ENCODE assay signal across 9 cellular contexts in the genomic region with DNA sequence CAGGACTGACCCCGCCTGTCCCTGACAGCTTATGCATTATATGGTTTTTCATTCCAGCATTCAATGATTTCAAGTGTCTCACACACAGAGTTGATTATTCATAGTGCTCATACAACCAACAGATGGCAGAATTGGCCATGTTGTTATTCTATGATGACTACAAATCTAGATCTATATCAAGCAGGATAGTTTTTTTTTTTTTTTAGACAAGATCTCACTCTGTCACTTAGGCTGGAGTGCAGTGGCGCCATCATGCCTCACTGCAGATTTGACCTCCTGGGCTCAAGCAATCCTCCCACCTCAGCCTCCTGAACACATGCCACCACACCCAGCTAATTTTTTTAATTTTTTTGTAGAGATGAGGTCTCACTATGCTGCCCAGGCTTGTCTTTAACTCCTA. TPM values are rescaled to one million over a fixed set of nuclear protein-coding genes. Genes with fewer than 3 reads are reported as not detected.
DNase-seq lines count a peak whose midpoint lies in the region; ATAC-seq, FAIRE-seq and TF ChIP-seq lines count a peak whose summit lies in the region.
"Had no signal": no experiment of that assay in that cellular context is flagged by ENCODE, and none has a peak within 500 bp of the region (broad histone marks: within the 10 kb centered on the region; RNA-seq: fewer than 3 reads in every experiment).

No MANE protein-coding gene starts in this region.

- TF ChIP-seq POLR2A in endothelial cell of umbilical vein (IDR thresholded peaks at IDR 0.05; ENCODE audit: low read depth, low read length), result no peak
- no peak for TF ChIP-seq POLR2A in heart left ventricle (IDR thresholded peaks at IDR 0.05)

- H3K9me3 ChIP-seq in HEK293 (ENCODE audit: control insufficient read depth, insufficient read depth, low read depth, low read length) (no peaks in the 10 kb centered on the region), PC-9 (ENCODE audit: insufficient read depth, low read depth) (no peaks in the 10 kb centered on the region), endothelial cell of umbilical vein (replicated peaks; ENCODE audit: control insufficient read depth, insufficient read depth, low read length) (no peaks in the 10 kb centered on the region), heart left ventricle (no peaks in the 10 kb centered on the region)

- no peaks in the 10 kb centered on the region for H3K79me2 ChIP-seq in PC-9 (ENCODE audit: low read depth)
- H3K79me2 ChIP-seq in endothelial cell of umbilical vein (ENCODE audit: control insufficient read depth, insufficient read depth, low read length), result no peaks in the 10 kb centered on the region

- no peak overlapping the region for H2AFZ ChIP-seq in PC-9
- H2AFZ ChIP-seq in endothelial cell of umbilical vein (ENCODE audit: low read depth, low read length), result no peak overlapping the region

- H3K27me3 ChIP-seq in PC-9 (ENCODE audit: insufficient read depth, low read depth) (no peaks in the 10 kb centered on the region), endothelial cell of umbilical vein (ENCODE audit: control insufficient read depth in 2 of 2, insufficient read depth in 2 of 2, low read length in 2 of 2) (peaks cover 0 to 5% of the 10 kb centered on the region in 2 experiments), heart left ventricle (peaks cover 0 to 6% (median 0%) of the 10 kb centered on the region in 9 donors)

- H3K4me3 ChIP-seq in HEK293 (ENCODE audit: low read depth, low read length) (no peak overlapping the region), PC-9 (no peak overlapping the region), endothelial cell of umbilical vein (replicated peaks in 1 of 3; ENCODE audit: insufficient read depth in 1 of 3, low read depth in 1 of 3, low read length in 3 of 3) (no peak overlapping the region), heart left ventricle (no peak overlapping the region)

- no peaks in the 10 kb centered on the region for H3K36me3 ChIP-seq in HEK293 (ENCODE audit: control insufficient read depth in 2 of 2, insufficient read depth in 1 of 2, low read length in 2 of 2)
- H3K36me3 ChIP-seq in PC-9 (ENCODE audit: low read depth), result no peaks in the 10 kb centered on the region
- H3K36me3 ChIP-seq in endothelial cell of umbilical vein (ENCODE audit: control insufficient read depth in 2 of 2, extremely low read depth in 1 of 2, insufficient read depth in 2 of 2, low read length in 2 of 2), result no peaks in the 10 kb centered on the region
- H3K36me3 ChIP-seq in heart left ventricle, result no peaks in the 10 kb centered on the region

- no peak overlapping the region for H3K27ac Mint-ChIP-seq in immature natural killer cell

- no peak for ATAC-seq in heart left ventricle

- no peak overlapping the region for H3K9ac ChIP-seq in endothelial cell of umbilical vein (replicated peaks; ENCODE audit: extremely low read depth, insufficient read depth, low read length)

- H3K4me1 ChIP-seq in HEK293 (ENCODE audit: control insufficient read depth, insufficient read depth, low read length) (no peaks in the 10 kb centered on the region), PC-9 (replicated peaks; ENCODE audit: insufficient read depth) (no peaks in the 10 kb centered on the region), endothelial cell of umbilical vein (ENCODE audit: control insufficient read depth, extremely low read depth, insufficient read depth, low read length) (no peaks in the 10 kb centered on the region), heart left ventricle (no peaks in the 10 kb centered on the region)

- H3F3A ChIP-seq in PC-9 (ENCODE audit: insufficient read depth, low read depth), result no peaks in the 10 kb centered on the region

- no peaks in the 10 kb centered on the region for H4K20me1 ChIP-seq in PC-9 (ENCODE audit: insufficient read depth)
- no peaks in the 10 kb centered on the region for H4K20me1 ChIP-seq in endothelial cell of umbilical vein (replicated peaks; ENCODE audit: control insufficient read depth, extremely low read depth, insufficient read depth, low read length)

- FAIRE-seq in endothelial cell of umbilical vein (lab: Jason Lieb, UNC), result peak; percentile 77

- no peaks in the 10 kb centered on the region for H3K9me3 Mint-ChIP-seq in immature natural killer cell
- H3K9me3 Mint-ChIP-seq: nephron had no signal

- H3K4me1 Mint-ChIP-seq in immature natural killer cell, result peaks cover 3 to 21% of the 10 kb centered on the region in 2 donors

- TF ChIP-seq CTCF in HEK293 (tag by site-specific recombination; IDR thresholded peaks at IDR 0.05), result peak; percentile 59
- TF ChIP-seq CTCF in PC-9 (conservative IDR thresholded peaks at IDR 0.05), result peak; percentile 80
- TF ChIP-seq CTCF in endothelial cell of umbilical vein (IDR thresholded peaks at IDR 0.05; ENCODE audit: extremely low read depth in 1 of 2, insufficient read depth in 1 of 2, low read depth in 1 of 2, low read length in 2 of 2), result peak; percentile 18 to 23
- TF ChIP-seq CTCF in heart left ventricle (IDR thresholded peaks at IDR 0.05), result peak in 2 of 12 donors; percentile 8 to 22

- no peaks in the 10 kb centered on the region for H3K9me2 ChIP-seq in PC-9 (ENCODE audit: insufficient read depth)

- BruUV-seq in PC-9 (replicated peaks; lab: Mats Ljungman, UMichigan), result no TSS peak
- no TSS peak for BruUV-seq in endothelial cell of umbilical vein (replicated peaks; lab: Mats Ljungman, UMichigan)

- WGBS in heart left ventricle, 4 donors, result 86 to 93% (median 90%) methylated on average over 2 of the region's 2 CpGs

- intact Hi-C loops in PC-9 (cut with micrococcal nuclease; ENCODE audit: unreplicated experiment) (loop anchor here (1.0 to 5.0 kb wide), 3 partner anchors 62 to 332 kb away; no protein-coding TSS in a partner anchor), endothelial cell of umbilical vein (cut with micrococcal nuclease) (loop anchor here (1.0 kb wide), 2 partner anchors 173 to 207 kb away; no protein-coding TSS in a partner anchor), heart left ventricle (cut with DNase I) (no loop called here)

- H3K27ac ChIP-seq in HEK293 (ENCODE audit: extremely low read depth, low read depth, low read length) (no peak overlapping the region), PC-9 (no peak overlapping the region), endothelial cell of umbilical vein (ENCODE audit: insufficient read depth, low read depth, low read length) (no peak overlapping the region), heart left ventricle (no peak overlapping the region)

- peaks cover 0 to 7% (median 4%) of the 10 kb centered on the region in 3 donors for H3K27me3 Mint-ChIP-seq in immature natural killer cell (ENCODE audit: low read depth in 3 of 3)

- POLR2A ChIA-PET in HEK293 (lab: Yijun Ruan, JAX), result no interaction called here
- POLR2A ChIA-PET in PC-9 (lab: Charles Lee; ENCODE audit: unreplicated experiment), result no interaction called here
- POLR2A ChIA-PET in endothelial cell of umbilical vein (lab: Charles Lee), result interaction anchor here (0.6 to 0.7 kb wide), 2 partner anchors 42 to 208 kb away, joined by 3 to 4 read pairs; no protein-coding TSS in a partner anchor

- H3K9me1 ChIP-seq in endothelial cell of umbilical vein (replicated peaks; ENCODE audit: control insufficient read depth, extremely low read depth, insufficient read depth, low read length), result no peaks in the 10 kb centered on the region

- dilution Hi-C loops in endothelial cell of umbilical vein (cut with MboI; ENCODE audit: extremely low pct_ligation_motif_present, low sequenced_read_pairs), result no loop called here

- DNase-seq in DMS153 treated with DMSO at 0.1 percent for 48 hours (lab: John Stamatoyannopoulos, UW; ENCODE audit: unreplicated experiment), result peak; percentile 42
- DNase-seq in PC-9, result peak; percentile 15 to 78
- DNase-seq in endothelial cell of umbilical vein (ENCODE audit: low read depth, low spot score), result peak; percentile 61
- DNase-seq in stimulated activated CD4-positive, alpha-beta T cell treated with anti-CD3 and anti-CD28 coated beads, Interleukin-4, amount 100 ng/mL, for 1 hour, result peak; percentile 23
- DNase-seq in activated gamma-delta T cell (lab: John Stamatoyannopoulos, UW), result no peak
- no peak for DNase-seq in heart left ventricle
- no peak for DNase-seq in immature natural killer cell

- CTCF ChIA-PET in HEK293 (lab: Yijun Ruan, JAX) (interaction anchor here (0.6 to 3.5 kb wide), 21 partner anchors 11 to 1600 kb away, joined by 3 to 17 read pairs (median 4); no protein-coding TSS in a partner anchor), PC-9 (lab: Charles Lee) (interaction anchor here (0.6 to 0.7 kb wide), 4 partner anchors 22 to 257 kb away, joined by 3 to 7 read pairs (median 4); no protein-coding TSS in a partner anchor), endothelial cell of umbilical vein (lab: Charles Lee) (interaction anchor here (0.6 to 4.9 kb wide), 33 partner anchors 8 to 334 kb away, joined by 3 to 32 read pairs (median 4); a partner anchor contains a TSS)

- no peaks in the 10 kb centered on the region for H3K36me3 Mint-ChIP-seq in immature natural killer cell

- H3K4me3 Mint-ChIP-seq in immature natural killer cell, result no peak overlapping the region
- H3K4me3 Mint-ChIP-seq: nephron had no signal

- H3K4me2 ChIP-seq in PC-9 (no peak overlapping the region), endothelial cell of umbilical vein (ENCODE audit: insufficient read depth, low read length) (no peak overlapping the region)

TF ChIP-seq in endothelial cell of umbilical vein, 7 proteins besides CTCF, POLR2A, EP300 and RAD21:
- peak; percentile 67 for TF ChIP-seq GATA2 (IDR thresholded peaks at IDR 0.05; ENCODE audit: insufficient read depth, insufficient read length, low read depth, low read length)
- TF ChIP-seq FOS (IDR thresholded peaks at IDR 0.05; ENCODE audit: borderline replicate concordance, insufficient read depth, low read length), result no peak

RNA-seq across cellular contexts. Expression of a gene that starts 40.1 kb away (rescaled TPM):
- total RNA-seq in PC-9 (2021), result 71.9 and 75.9 TPM in 2 replicates
- 23.6 and 37.7 TPM in 2 replicates for total RNA-seq in endothelial cell of umbilical vein
- polyA plus RNA-seq in endothelial cell of umbilical vein, result 31.9 and 32.2 TPM in 2 replicates
- polyA plus RNA-seq in endothelial cell of umbilical vein (2011; cell fraction: cytosol; rRNA removed), result 36.1 and 36.9 TPM in 2 replicates
- polyA plus RNA-seq in endothelial cell of umbilical vein (2011; cell fraction: nucleus; rRNA removed), result 26.1 and 28.4 TPM in 2 replicates
- 25.2 and 33.0 TPM in 2 replicates for polyA plus RNA-seq in endothelial cell of umbilical vein (2012)
- polyA minus RNA-seq in endothelial cell of umbilical vein, result 46.6 and 60.9 TPM in 2 replicates
- polyA minus RNA-seq in endothelial cell of umbilical vein (2011; cell fraction: cytosol; rRNA and poly(A)+ RNA removed), result 47.9 TPM
- polyA minus RNA-seq in endothelial cell of umbilical vein (2011; cell fraction: nucleus; rRNA and poly(A)+ RNA removed), result 21.2 and 26.6 TPM in 2 replicates
- total RNA-seq in heart left ventricle, result 10 to 100 TPM in 3 of 9 donors, 1 to 10 TPM in 6; 5.7 to 13.0 (median 8.0) TPM
- polyA plus RNA-seq in heart left ventricle, result 10 to 100 TPM in 1 of 2 donors, 1 to 10 TPM in 1; 2.1 to 16.5 TPM
- 10 to 100 TPM; 24.7 to 40.1 (median 32.0) TPM for polyA plus RNA-seq in immature natural killer cell

Comparison
In these comparisons a context has a peak if more than half of its experiments do, and no peak if none do; other contexts are left out.
1. DNase-seq: peak in DMS153 treated with DMSO at 0.1 percent for 48 hours (single experiment), PC-9 (2 of 2), endothelial cell of umbilical vein (single experiment) and stimulated activated CD4-positive, alpha-beta T cell treated with anti-CD3 and anti-CD28 coated beads, Interleukin-4, amount 100 ng/mL, for 1 hour (single experiment); none in activated gamma-delta T cell (single experiment), heart left ventricle (0 of 5) and immature natural killer cell (0 of 3).
2. intact Hi-C loops: an anchor here in PC-9 (1.0 to 5.0 kb wide) and endothelial cell of umbilical vein (1.0 kb wide); none called in heart left ventricle.